In the genomic region with DNA sequence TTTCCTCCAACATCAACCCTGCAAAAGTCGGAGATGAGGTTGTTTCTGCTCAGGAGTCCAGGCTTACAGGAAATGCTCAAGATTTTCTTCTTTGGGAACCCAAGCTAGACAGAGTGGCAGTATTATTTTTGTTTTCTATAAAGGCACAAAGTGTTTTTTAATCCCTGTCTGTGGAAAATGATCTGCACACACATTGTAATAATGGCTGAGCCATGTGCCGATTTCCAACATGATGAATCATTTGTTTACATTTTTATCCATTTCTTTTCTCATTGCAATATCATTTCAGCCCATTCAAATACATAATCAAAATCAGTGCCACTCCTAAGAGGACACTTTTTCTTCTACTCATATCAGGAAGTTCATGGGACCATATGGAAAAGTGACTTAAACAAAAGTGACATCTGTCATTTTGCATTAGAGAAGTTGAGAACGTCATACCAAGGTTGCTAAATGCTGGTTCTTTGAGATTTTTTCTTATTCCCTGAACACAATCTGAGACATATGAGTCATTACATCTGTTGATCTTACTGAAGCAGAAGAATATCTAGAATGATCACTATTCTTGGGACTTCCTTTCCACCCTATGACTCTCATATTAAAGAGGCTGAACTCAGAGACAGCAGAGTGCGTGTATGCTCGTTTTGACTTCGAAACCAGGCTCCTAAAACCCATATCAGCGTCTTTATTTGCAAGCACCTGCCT, we compare ENCODE assay signal across 1 cellular context.
TF ChIP-seq lines count a peak whose summit lies in the region.

No MANE protein-coding gene starts in this region.

TF ChIP-seq in IMR-90, 13 proteins besides CTCF, POLR2A, EP300 and RAD21:
- TF ChIP-seq, protein P1, sequence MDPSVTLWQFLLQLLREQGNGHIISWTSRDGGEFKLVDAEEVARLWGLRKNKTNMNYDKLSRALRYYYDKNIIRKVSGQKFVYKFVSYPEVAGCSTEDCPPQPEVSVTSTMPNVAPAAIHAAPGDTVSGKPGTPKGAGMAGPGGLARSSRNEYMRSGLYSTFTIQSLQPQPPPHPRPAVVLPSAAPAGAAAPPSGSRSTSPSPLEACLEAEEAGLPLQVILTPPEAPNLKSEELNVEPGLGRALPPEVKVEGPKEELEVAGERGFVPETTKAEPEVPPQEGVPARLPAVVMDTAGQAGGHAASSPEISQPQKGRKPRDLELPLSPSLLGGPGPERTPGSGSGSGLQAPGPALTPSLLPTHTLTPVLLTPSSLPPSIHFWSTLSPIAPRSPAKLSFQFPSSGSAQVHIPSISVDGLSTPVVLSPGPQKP (IDR thresholded peaks at IDR 0.05; ENCODE audit: borderline replicate concordance, low read depth, low read length): no peak
- TF ChIP-seq CEBPB (IDR thresholded peaks at IDR 0.05; ENCODE audit: low read depth, low read length): peak; percentile 63; the same call in 1 of the 2 replicates
- TF ChIP-seq MAZ (IDR thresholded peaks at IDR 0.05; ENCODE audit: borderline replicate concordance, low read depth, low read length): no peak
- no peak for TF ChIP-seq RCOR1 (IDR thresholded peaks at IDR 0.05; ENCODE audit: insufficient replicate concordance, low read length)
- no peak for TF ChIP-seq NFE2L2 (IDR thresholded peaks at IDR 0.05; ENCODE audit: low read depth, low read length)
- peak; percentile 45; the same call in 1 of the 2 replicates for TF ChIP-seq FOS (IDR thresholded peaks at IDR 0.05; ENCODE audit: low read depth, low read length)
- TF ChIP-seq MAFK (IDR thresholded peaks at IDR 0.05; ENCODE audit: low read depth, low read length): no peak
- TF ChIP-seq MXI1 (IDR thresholded peaks at IDR 0.05; ENCODE audit: borderline replicate concordance, low read depth, low read length): no peak
